In genomic region chr5:170293273-170293672, GRCh38 we compare ENCODE assay signal across 8 cellular contexts. TPM values are rescaled to one million over a fixed set of nuclear protein-coding genes. Genes with fewer than 3 reads are reported as not detected.
DNase-seq lines count a peak whose midpoint lies in the region; ATAC-seq and TF ChIP-seq lines count a peak whose summit lies in the region.

No MANE protein-coding gene starts in this region.

- H3K4me3 Mint-ChIP-seq in CD8-positive, alpha-beta T cell: peak overlapping the region; percentile 99
- H3K4me3 Mint-ChIP-seq in activated CD4-positive, alpha-beta memory T cell treated with anti-CD3 and anti-CD28 coated beads, Interleukin-2, amount 10 ng/mL, durations not matched to agents 7 days and 5 days: peak overlapping the region; percentile 99

- intact Hi-C loops in CD8-positive, alpha-beta T cell (cut with DNase I, micrococcal nuclease): loop anchor here in 1 of 2 experiments (1.0 kb wide), 1 partner anchor 14 kb away; no protein-coding TSS in a partner anchor

- no CpG with 5 or more reads among the region's 6 CpGs for WGBS in neuronal stem cell (ENCODE audit: extremely low coverage in 2 of 2, insufficient read length in 2 of 2, insufficient replicate concordance in 1 of 2), 2 donors
- WGBS in trophoblast cell (ENCODE audit: extremely low coverage, insufficient coverage, insufficient read length): no CpG with 5 or more reads among the region's 6 CpGs

- H4K8ac ChIP-seq in neuronal stem cell (ENCODE audit: low read depth, low read length) (no peak overlapping the region), trophoblast cell (ENCODE audit: low read depth, low read length) (no peak overlapping the region)

- peak overlapping the region; percentile 97 for H3K27ac Mint-ChIP-seq in CD8-positive, alpha-beta T cell
- H3K27ac Mint-ChIP-seq in activated CD4-positive, alpha-beta memory T cell treated with anti-CD3 and anti-CD28 coated beads, Interleukin-2, amount 10 ng/mL, durations not matched to agents 7 days and 5 days: peak overlapping the region; percentile 96

- TF ChIP-seq CTCF in CD8-positive, alpha-beta T cell (IDR thresholded peaks at IDR 0.05): no peak

- H3K18ac ChIP-seq in neuronal stem cell (ENCODE audit: low read length): peak overlapping the region; percentile 72
- no peak overlapping the region for H3K18ac ChIP-seq in trophoblast cell (ENCODE audit: low read length)

- no peak overlapping the region for H2AFZ ChIP-seq in neuronal stem cell (ENCODE audit: low read length)
- no peak overlapping the region for H2AFZ ChIP-seq in trophoblast cell (ENCODE audit: insufficient read depth, low read length, poor library complexity)

- H3K9me3 Mint-ChIP-seq in CD8-positive, alpha-beta T cell: no peaks in the 10 kb centered on the region
- H3K9me3 Mint-ChIP-seq in activated CD4-positive, alpha-beta memory T cell treated with anti-CD3 and anti-CD28 coated beads, Interleukin-2, amount 10 ng/mL, durations not matched to agents 7 days and 5 days: no peaks in the 10 kb centered on the region

- peaks cover 94% of the 10 kb centered on the region for H3K36me3 Mint-ChIP-seq in CD8-positive, alpha-beta T cell
- peaks cover 94% of the 10 kb centered on the region for H3K36me3 Mint-ChIP-seq in activated CD4-positive, alpha-beta memory T cell treated with anti-CD3 and anti-CD28 coated beads, Interleukin-2, amount 10 ng/mL, durations not matched to agents 7 days and 5 days (ENCODE audit: low read depth)

- H3K4ac ChIP-seq in neuronal stem cell (ENCODE audit: low read length) (no peak overlapping the region), trophoblast cell (ENCODE audit: low read depth, low read length) (no peak overlapping the region)

- H4K12ac ChIP-seq in trophoblast cell (ENCODE audit: low read depth, low read length): no peak overlapping the region

- no peaks in the 10 kb centered on the region for H3K79me1 ChIP-seq in neuronal stem cell (ENCODE audit: low read depth, low read length)
- no peaks in the 10 kb centered on the region for H3K79me1 ChIP-seq in trophoblast cell (ENCODE audit: low read length)

- peak overlapping the region; percentile 60 for H3K14ac ChIP-seq in neuronal stem cell (ENCODE audit: low read length)
- no peak overlapping the region for H3K14ac ChIP-seq in trophoblast cell (ENCODE audit: low read length)

- H2BK15ac ChIP-seq in neuronal stem cell (ENCODE audit: low read length): no peak overlapping the region

- H3K27me3 ChIP-seq in CD8-positive, alpha-beta T cell (ENCODE audit: insufficient read depth, low read length): no peaks in the 10 kb centered on the region
- H3K27me3 ChIP-seq in neuronal stem cell (ENCODE audit: control insufficient read depth in 3 of 3, insufficient read depth in 3 of 3, low read depth in 1 of 3, low read length in 3 of 3) (no peaks in the 10 kb centered on the region), trophoblast cell (ENCODE audit: insufficient read depth, low read length) (no peaks in the 10 kb centered on the region)

- H4K91ac ChIP-seq in neuronal stem cell (ENCODE audit: low read depth, low read length, poor library complexity) (no peak overlapping the region), trophoblast cell (ENCODE audit: low read depth, low read length) (no peak overlapping the region)

- H2AK5ac ChIP-seq in neuronal stem cell (ENCODE audit: low read depth, low read length): no peak overlapping the region
- no peak overlapping the region for H2AK5ac ChIP-seq in trophoblast cell (ENCODE audit: low read length)

- H3K4me2 ChIP-seq in neuronal stem cell (ENCODE audit: insufficient read depth, low read length, poor library complexity, severe bottlenecking) (no peak overlapping the region), trophoblast cell (ENCODE audit: low read length) (no peak overlapping the region)

- DNase-seq in CD8-positive, alpha-beta T cell: peak in 4 of 7 experiments; percentile 53 to 77 (median 66)
- DNase-seq in activated CD4-positive, alpha-beta memory T cell treated with anti-CD3 and anti-CD28 coated beads, Interleukin-2, amount 10 ng/mL, durations not matched to agents 7 days and 5 days: peak; percentile 80
- no peak for DNase-seq in neuronal stem cell (ENCODE audit: low spot score)
- DNase-seq in trophoblast cell: no peak
- DNase-seq in NCI-H524 (lab: John Stamatoyannopoulos, UW): no peak
- no peak for DNase-seq in A172 (ENCODE audit: low spot score)

- CTCF ChIA-PET in CD8-positive, alpha-beta T cell (lab: Charles Lee): interaction anchor here (1.0 to 18.6 kb wide), 10 partner anchors 10 to 67 kb away, joined by 3 to 385 read pairs (median 34); no protein-coding TSS in a partner anchor
- CTCF ChIA-PET in activated CD4-positive, alpha-beta memory T cell treated with anti-CD3 and anti-CD28 coated beads, Interleukin-2, amount 10 ng/mL, durations not matched to agents 7 days and 5 days (lab: Charles Lee): interaction anchor here (0.9 to 16.9 kb wide), 9 partner anchors 10 to 67 kb away, joined by 5 to 371 read pairs (median 14); no protein-coding TSS in a partner anchor

- ATAC-seq in CD8-positive, alpha-beta T cell: peak; percentile 29
- ATAC-seq in GM19372 (IDR thresholded peaks at IDR 0.05; ENCODE audit: low read depth, unreplicated experiment) (peak; percentile 69), HG03196 (IDR thresholded peaks at IDR 0.05; ENCODE audit: unreplicated experiment) (peak; percentile 83)

- peaks cover 73% of the 10 kb centered on the region for H3K4me1 ChIP-seq in CD8-positive, alpha-beta T cell (ENCODE audit: insufficient read depth, low read length)
- peaks cover 0 to 4% of the 10 kb centered on the region in 2 donors for H3K4me1 ChIP-seq in neuronal stem cell (ENCODE audit: control insufficient read depth in 2 of 2, insufficient read depth in 1 of 2, low read depth in 1 of 2, low read length in 2 of 2)
- H3K4me1 ChIP-seq in trophoblast cell (ENCODE audit: control insufficient read depth in 1 of 2, insufficient read depth in 2 of 2, low read length in 2 of 2): peaks cover 0 to 2% of the 10 kb centered on the region in 2 experiments

- peak overlapping the region; percentile 87 for H3K4me3 ChIP-seq in CD8-positive, alpha-beta T cell (ENCODE audit: low read depth, low read length)
- H3K4me3 ChIP-seq in neuronal stem cell (ENCODE audit: low read length in 2 of 2): no peak overlapping the region
- H3K4me3 ChIP-seq in trophoblast cell (ENCODE audit: low read depth, low read length): no peak overlapping the region

- no peak overlapping the region for H3K9ac ChIP-seq in neuronal stem cell (ENCODE audit: low read depth, low read length, poor library complexity)
- H3K9ac ChIP-seq in trophoblast cell (ENCODE audit: low read length): no peak overlapping the region

- no peak overlapping the region for H3K23ac ChIP-seq in neuronal stem cell (ENCODE audit: low read depth, low read length, poor library complexity)
- H3K23ac ChIP-seq in trophoblast cell (ENCODE audit: low read length): no peak overlapping the region

- H2BK5ac ChIP-seq in neuronal stem cell (ENCODE audit: low read length) (no peak overlapping the region), trophoblast cell (ENCODE audit: low read depth, low read length, poor library complexity) (no peak overlapping the region)

- no peak overlapping the region for H3K27ac ChIP-seq in CD8-positive, alpha-beta T cell (ENCODE audit: low read depth, low read length)
- H3K27ac ChIP-seq in neuronal stem cell (replicated peaks; ENCODE audit: low read length) (no peak overlapping the region), trophoblast cell (ENCODE audit: low read depth, low read length) (no peak overlapping the region)

- no peaks in the 10 kb centered on the region for H3K27me3 Mint-ChIP-seq in CD8-positive, alpha-beta T cell (ENCODE audit: low read depth)
- H3K27me3 Mint-ChIP-seq in activated CD4-positive, alpha-beta memory T cell treated with anti-CD3 and anti-CD28 coated beads, Interleukin-2, amount 10 ng/mL, durations not matched to agents 7 days and 5 days: no peaks in the 10 kb centered on the region

- no peaks in the 10 kb centered on the region for H3K79me2 ChIP-seq in trophoblast cell (ENCODE audit: control insufficient read depth, insufficient read depth, low read length, poor library complexity)

- H3K36me3 ChIP-seq in CD8-positive, alpha-beta T cell (ENCODE audit: insufficient read depth, low read length): peaks cover 49% of the 10 kb centered on the region
- no peaks in the 10 kb centered on the region for H3K36me3 ChIP-seq in neuronal stem cell (replicated peaks in 1 of 2; ENCODE audit: control insufficient read depth in 2 of 2, insufficient read depth in 2 of 2, low read length in 2 of 2)
- no peaks in the 10 kb centered on the region for H3K36me3 ChIP-seq in trophoblast cell (ENCODE audit: control insufficient read depth in 1 of 2, insufficient read depth in 2 of 2, low read length in 2 of 2)

- H2BK120ac ChIP-seq in neuronal stem cell (ENCODE audit: low read depth, low read length) (no peak overlapping the region), trophoblast cell (ENCODE audit: insufficient read depth, low read length, poor library complexity) (no peak overlapping the region)

- no peak overlapping the region for H2BK12ac ChIP-seq in neuronal stem cell (ENCODE audit: low read length)
- no peak overlapping the region for H2BK12ac ChIP-seq in trophoblast cell (ENCODE audit: low read length)

- no peaks in the 10 kb centered on the region for H3K9me3 ChIP-seq in CD8-positive, alpha-beta T cell (ENCODE audit: low read length)
- H3K9me3 ChIP-seq in neuronal stem cell (replicated peaks in 1 of 2; ENCODE audit: control insufficient read depth in 2 of 2, insufficient read depth in 1 of 2, low read depth in 1 of 2, low read length in 2 of 2): peaks cover 0 to 9% of the 10 kb centered on the region in 2 donors
- H3K9me3 ChIP-seq in trophoblast cell (ENCODE audit: insufficient read depth, low read depth, low read length): peaks cover 9% of the 10 kb centered on the region

- POLR2A ChIA-PET in CD8-positive, alpha-beta T cell (lab: Charles Lee): interaction anchor here (0.8 to 17.3 kb wide), 8 partner anchors 10 to 45 kb away, joined by 3 to 494 read pairs (median 7); no protein-coding TSS in a partner anchor
- POLR2A ChIA-PET in activated CD4-positive, alpha-beta memory T cell treated with anti-CD3 and anti-CD28 coated beads, Interleukin-2, amount 10 ng/mL, durations not matched to agents 7 days and 5 days (lab: Charles Lee): interaction anchor here (0.8 to 35.1 kb wide), 8 partner anchors 10 to 54 kb away, joined by 3 to 1149 read pairs (median 8); no protein-coding TSS in a partner anchor

- peaks cover 82% of the 10 kb centered on the region for H3K4me1 Mint-ChIP-seq in CD8-positive, alpha-beta T cell (ENCODE audit: low read depth)
- peaks cover 70% of the 10 kb centered on the region for H3K4me1 Mint-ChIP-seq in activated CD4-positive, alpha-beta memory T cell treated with anti-CD3 and anti-CD28 coated beads, Interleukin-2, amount 10 ng/mL, durations not matched to agents 7 days and 5 days

RNA-seq across cellular contexts. Expression of gene LCP2, which starts 4.3 kb away (rescaled TPM):
- 100 to 1,000 TPM; 132 to 140 TPM for total RNA-seq in CD8-positive, alpha-beta T cell
- 100 to 1,000 TPM; 304 to 313 TPM for total RNA-seq in activated CD4-positive, alpha-beta memory T cell treated with anti-CD3 and anti-CD28 coated beads, Interleukin-2, amount 10 ng/mL, durations not matched to agents 7 days and 5 days
- polyA plus RNA-seq in neuronal stem cell (2013, experiment 1 of 2): 0.01 TPM
- polyA plus RNA-seq in neuronal stem cell (2013, experiment 2 of 2): 0.04 TPM
- 0.15 and 0.19 TPM in 2 replicates for polyA plus RNA-seq in trophoblast cell (2013)
- not detected in 2 replicates for total RNA-seq in A172 (2014; rRNA removed; shearing (Covaris generic))

Comparison
In these comparisons a context has a peak if more than half of its experiments do, and no peak if none do; other contexts are left out.
1. ATAC-seq: peak in every context shown above with its lines; median percentile 83 in HG03196; 69 in GM19372; 29 in CD8-positive, alpha-beta T cell.
2. DNase-seq: peak in CD8-positive, alpha-beta T cell (4 of 7) and activated CD4-positive, alpha-beta memory T cell treated with anti-CD3 and anti-CD28 coated beads, Interleukin-2, amount 10 ng/mL, durations not matched to agents 7 days and 5 days (single experiment); none in neuronal stem cell (single experiment), trophoblast cell (0 of 2), NCI-H524 (0 of 2) and A172 (single experiment).
3. RNA of gene LCP2, which starts 4.3 kb away (total RNA-seq): 304 to 313 TPM in activated CD4-positive, alpha-beta memory T cell treated with anti-CD3 and anti-CD28 coated beads, Interleukin-2, amount 10 ng/mL, durations not matched to agents 7 days and 5 days and 132 to 140 TPM in CD8-positive, alpha-beta T cell; not detected in A172; every median in the first group is over 100 times any median in the second.